1 cellular context compared by ENCODE assay signal in the genomic region with DNA sequence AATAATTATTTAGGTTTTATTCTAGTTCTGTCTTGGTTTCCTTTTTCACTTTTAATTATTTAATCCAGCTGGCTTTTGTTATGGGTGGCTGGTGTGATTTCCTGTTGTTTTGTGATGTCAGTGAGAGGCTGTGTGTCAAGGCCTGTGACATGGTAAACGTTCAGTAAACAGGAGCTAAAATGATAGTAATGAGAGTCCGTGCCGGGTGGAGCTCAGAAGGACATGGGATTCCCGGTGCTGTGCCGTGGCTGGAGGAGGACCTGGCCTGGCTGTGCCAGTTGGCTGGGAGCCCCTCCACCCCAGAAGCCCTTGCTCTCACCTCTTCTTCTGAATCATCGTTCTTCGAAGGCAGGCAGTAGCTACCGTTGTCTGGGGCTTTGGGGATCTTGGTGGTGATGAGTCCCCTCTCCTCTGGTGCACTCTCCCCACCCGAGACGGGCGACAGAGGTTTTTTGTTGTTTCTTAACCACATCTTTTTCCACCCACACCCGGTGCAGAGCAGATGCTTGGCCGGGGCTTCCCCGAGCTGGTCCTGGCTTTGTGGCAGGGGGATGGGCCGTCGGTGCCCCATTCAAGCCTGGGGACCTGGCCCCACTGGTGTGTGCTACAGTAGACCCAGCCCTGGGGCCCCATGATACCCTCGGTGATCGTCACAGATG.
A peak's percentile ranks its signal among the peaks of the same experiment; 100 is the strongest.
TF ChIP-seq lines count a peak whose summit lies in the region.

No MANE protein-coding gene starts in this region.

TF ChIP-seq in GM12878, 131 proteins besides CTCF, POLR2A, EP300 and RAD21 (continued from another document and continues in another):
- TF ChIP-seq ZBTB4 (CRISPR knock-in tag; IDR thresholded peaks at IDR 0.05) = no peak
- no peak for TF ChIP-seq NRF1 (conservative IDR thresholded peaks at IDR 0.05; ENCODE audit: low read depth, low read length)
- peak; percentile 80 for TF ChIP-seq CREM (IDR thresholded peaks at IDR 0.05; ENCODE audit: low read depth)
- TF ChIP-seq, protein P1, sequence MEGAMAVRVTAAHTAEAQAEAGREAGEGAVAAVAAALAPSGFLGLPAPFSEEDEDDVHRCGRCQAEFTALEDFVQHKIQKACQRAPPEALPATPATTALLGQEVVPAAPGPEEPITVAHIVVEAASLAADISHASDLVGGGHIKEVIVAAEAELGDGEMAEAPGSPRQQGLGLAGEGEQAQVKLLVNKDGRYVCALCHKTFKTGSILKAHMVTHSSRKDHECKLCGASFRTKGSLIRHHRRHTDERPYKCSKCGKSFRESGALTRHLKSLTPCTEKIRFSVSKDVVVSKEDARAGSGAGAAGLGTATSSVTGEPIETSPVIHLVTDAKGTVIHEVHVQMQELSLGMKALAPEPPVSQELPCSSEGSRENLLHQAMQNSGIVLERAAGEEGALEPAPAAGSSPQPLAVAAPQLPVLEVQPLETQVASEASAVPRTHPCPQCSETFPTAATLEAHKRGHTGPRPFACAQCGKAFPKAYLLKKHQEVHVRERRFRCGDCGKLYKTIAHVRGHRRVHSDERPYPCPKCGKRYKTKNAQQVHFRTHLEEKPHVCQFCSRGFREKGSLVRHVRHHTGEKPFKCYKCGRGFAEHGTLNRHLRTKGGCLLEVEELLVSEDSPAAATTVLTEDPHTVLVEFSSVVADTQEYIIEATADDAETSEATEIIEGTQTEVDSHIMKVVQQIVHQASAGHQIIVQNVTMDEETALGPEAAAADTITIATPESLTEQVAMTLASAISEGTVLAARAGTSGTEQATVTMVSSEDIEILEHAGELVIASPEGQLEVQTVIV (IDR thresholded peaks at IDR 0.05; ENCODE audit: borderline replicate concordance, partially characterized antibody) = no peak
- TF ChIP-seq ZNF207 (IDR thresholded peaks at IDR 0.05; ENCODE audit: borderline replicate concordance) = peak; percentile 60; the same call in 1 of the 2 replicates
- peak in 1 of 2 experiments; percentile 68; a peak in 2 of 3 replicates for TF ChIP-seq EGR1 (IDR thresholded peaks at IDR 0.05; ENCODE audit: borderline replicate concordance in 1 of 2, low read depth in 2 of 2, low read length in 2 of 2)
- TF ChIP-seq TBL1XR1 (IDR thresholded peaks at IDR 0.05; ENCODE audit: low read depth, low read length) = peak; percentile 92
- TF ChIP-seq LARP7 (IDR thresholded peaks at IDR 0.05) = no peak; the same call in 1 of the 2 replicates
- no peak for TF ChIP-seq YBX1 (IDR thresholded peaks at IDR 0.05)
- TF ChIP-seq ELK1 (IDR thresholded peaks at IDR 0.05; ENCODE audit: low read depth, low read length) = no peak
- no peak for TF ChIP-seq CBX3 (IDR thresholded peaks at IDR 0.05; ENCODE audit: borderline replicate concordance, low read depth)
- no peak for TF ChIP-seq SMAD1 (IDR thresholded peaks at IDR 0.05; ENCODE audit: low read depth, partially characterized antibody)
- TF ChIP-seq, protein P2, sequence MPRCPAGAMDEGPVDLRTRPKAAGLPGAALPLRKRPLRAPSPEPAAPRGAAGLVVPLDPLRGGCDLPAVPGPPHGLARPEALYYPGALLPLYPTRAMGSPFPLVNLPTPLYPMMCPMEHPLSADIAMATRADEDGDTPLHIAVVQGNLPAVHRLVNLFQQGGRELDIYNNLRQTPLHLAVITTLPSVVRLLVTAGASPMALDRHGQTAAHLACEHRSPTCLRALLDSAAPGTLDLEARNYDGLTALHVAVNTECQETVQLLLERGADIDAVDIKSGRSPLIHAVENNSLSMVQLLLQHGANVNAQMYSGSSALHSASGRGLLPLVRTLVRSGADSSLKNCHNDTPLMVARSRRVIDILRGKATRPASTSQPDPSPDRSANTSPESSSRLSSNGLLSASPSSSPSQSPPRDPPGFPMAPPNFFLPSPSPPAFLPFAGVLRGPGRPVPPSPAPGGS (IDR thresholded peaks at IDR 0.05; ENCODE audit: borderline replicate concordance, insufficient read depth, low read depth, low read length, poor library complexity, severe bottlenecking) = peak; percentile 75
- peak; percentile 98 for TF ChIP-seq SKIL (IDR thresholded peaks at IDR 0.05; ENCODE audit: low read depth, poor library complexity, severe bottlenecking)
- peak; percentile 83; the same call in 1 of the 2 replicates for TF ChIP-seq ZBED1 (IDR thresholded peaks at IDR 0.05; ENCODE audit: borderline replicate concordance)
- TF ChIP-seq POLR2AphosphoS5 (IDR thresholded peaks at IDR 0.05; ENCODE audit: low read length) = peak; percentile 67; the same call in 1 of the 2 replicates
- TF ChIP-seq SREBF1 (IDR thresholded peaks at IDR 0.05; ENCODE audit: low read length) = no peak
- TF ChIP-seq ZNF384 (IDR thresholded peaks at IDR 0.05; ENCODE audit: borderline replicate concordance, low read depth, low read length) = no peak
- no peak for TF ChIP-seq GABPA (IDR thresholded peaks at IDR 0.05; ENCODE audit: low read depth)
- TF ChIP-seq MEF2A (IDR thresholded peaks at IDR 0.05; ENCODE audit: insufficient read depth, low read depth, low read length) = peak; percentile 59; the same call in 1 of the 2 replicates
- TF ChIP-seq TCF3 (IDR thresholded peaks at IDR 0.05; ENCODE audit: borderline replicate concordance, insufficient read depth, low read depth, low read length) = peak; percentile 88
- no peak for TF ChIP-seq FOXK2 (IDR thresholded peaks at IDR 0.05)
- TF ChIP-seq BACH1 (IDR thresholded peaks at IDR 0.05; ENCODE audit: borderline replicate concordance) = peak; percentile 90
- peak; percentile 56 to 73; a peak in 3 of 4 replicates for TF ChIP-seq BHLHE40 (IDR thresholded peaks at IDR 0.05; ENCODE audit: borderline replicate concordance in 1 of 2, low read depth in 2 of 2, low read length in 1 of 2)
- no peak for TF ChIP-seq EZH2 (IDR thresholded peaks at IDR 0.05; ENCODE audit: borderline replicate concordance, control insufficient read depth, low read depth, low read length)
- TF ChIP-seq REST (IDR thresholded peaks at IDR 0.05; ENCODE audit: low read depth, low read length) = no peak
- peak; percentile 95 for TF ChIP-seq ZNF687 (IDR thresholded peaks at IDR 0.05)
- TF ChIP-seq BCL11A (IDR thresholded peaks at IDR 0.05; ENCODE audit: low read depth, low read length) = peak; percentile 79
- peak; percentile 15; the same call in 1 of the 2 replicates for TF ChIP-seq ZNF217 (IDR thresholded peaks at IDR 0.05)
- peak; percentile 84 for TF ChIP-seq CHD2 (IDR thresholded peaks at IDR 0.05; ENCODE audit: borderline replicate concordance, low read depth, low read length)
- no peak for TF ChIP-seq HDAC6 (IDR thresholded peaks at IDR 0.05; ENCODE audit: unreplicated experiment)
- no peak for TF ChIP-seq RB1 (IDR thresholded peaks at IDR 0.05; ENCODE audit: borderline replicate concordance)
- peak; percentile 92 for TF ChIP-seq PAX5 (IDR thresholded peaks at IDR 0.05; ENCODE audit: borderline replicate concordance, low read depth, low read length)
- TF ChIP-seq NBN (IDR thresholded peaks at IDR 0.05) = peak; percentile 77
- no peak for TF ChIP-seq NFYA (IDR thresholded peaks at IDR 0.05; ENCODE audit: borderline replicate concordance, low read depth, low read length)
- peak; percentile 64 for TF ChIP-seq ATF2 (IDR thresholded peaks at IDR 0.05; ENCODE audit: low read length)
